23 cellular contexts compared by ENCODE assay signal in genomic region chr13:30881931-30882899, GRCh38. TPM values are rescaled to one million over a fixed set of nuclear protein-coding genes. Genes with fewer than 3 reads are reported as not detected.
DNase-seq lines count a peak whose midpoint lies in the region; ATAC-seq, FAIRE-seq and TF ChIP-seq lines count a peak whose summit lies in the region.
"Had no signal": no experiment of that assay in that cellular context is flagged by ENCODE, and none has a peak within 500 bp of the region (broad histone marks: within the 10 kb centered on the region; RNA-seq: fewer than 3 reads in every experiment).

No MANE protein-coding gene starts in this region.

- H3K4me2 ChIP-seq in mesendoderm (ENCODE audit: low read length): no peak overlapping the region

- TF ChIP-seq POLR2A in gastrocnemius medialis (IDR thresholded peaks at IDR 0.05): no peak

- H3K79me2 ChIP-seq in mesendoderm (ENCODE audit: control insufficient read depth, insufficient read depth, low read length): no peaks in the 10 kb centered on the region

- in situ Hi-C loops in gastrocnemius medialis (cut with MboI; ENCODE audit: low sequenced_read_pairs in 4 of 4): no loop called here

- H3K36me3 ChIP-seq in left ventricle myocardium inferior: no peaks in the 10 kb centered on the region
- H3K36me3 ChIP-seq in mesendoderm (ENCODE audit: control insufficient read depth, insufficient read depth, low read length): no peaks in the 10 kb centered on the region
- no peaks in the 10 kb centered on the region for H3K36me3 ChIP-seq in gastrocnemius medialis
- H3K36me3 ChIP-seq in aorta (ENCODE audit: control insufficient read depth in 1 of 2, insufficient read depth in 2 of 2, low read length in 1 of 2): no peaks in the 10 kb centered on the region
- H3K36me3 ChIP-seq: BE2C had no signal

- DNase-seq in left ventricle myocardium inferior: no peak
- no peak for DNase-seq in Right ventricle myocardium superior
- DNase-seq in mesendoderm: peak; percentile 35
- no peak for DNase-seq in gastrocnemius medialis
- no peak for DNase-seq in aorta
- no peak for DNase-seq in NCI-H1694 (lab: John Stamatoyannopoulos, UW)
- DNase-seq in middle frontal gyrus (ENCODE audit: extremely low spot score, low spot score): no peak
- no peak for DNase-seq in RCC 7860 (ENCODE audit: low spot score)
- DNase-seq: activated CD4-positive, alpha-beta T cell treated with anti-CD3 and anti-CD28 coated beads, Interleukin-2, amount 50 U/mL, for 4 hours; activated naive CD4-positive, alpha-beta T cell; activated T-cell treated with anti-CD3 and anti-CD28 coated beads for 4 hours; BE2C; Calu3; hippocampal formation; mammary epithelial cell; NCI-H1105; SHP77 treated with DMSO at 0.1 percent for 48 hours had no signal

- no peak overlapping the region for H2BK15ac ChIP-seq in mesendoderm (replicated peaks; ENCODE audit: low read depth)

- TF ChIP-seq CTCF in left ventricle myocardium inferior (IDR thresholded peaks at IDR 0.05; ENCODE audit: borderline replicate concordance) (no peak), gastrocnemius medialis (IDR thresholded peaks at IDR 0.05 in 4 of 5, conservative IDR thresholded peaks at IDR 0.05 in 1 of 5) (no peak)

- no peaks in the 10 kb centered on the region for H3K79me1 ChIP-seq in mesendoderm (ENCODE audit: low read length)

- ATAC-seq in Right ventricle myocardium superior (ENCODE audit: poor library complexity): no peak
- ATAC-seq in gastrocnemius medialis: no peak
- ATAC-seq in aorta (ENCODE audit: low FRiP score): no peak

- H3K9me3 ChIP-seq in left ventricle myocardium inferior (replicated peaks) (no peaks in the 10 kb centered on the region), gastrocnemius medialis (no peaks in the 10 kb centered on the region), aorta (ENCODE audit: control insufficient read depth, low read length) (no peaks in the 10 kb centered on the region)

- no peak overlapping the region for H3K4ac ChIP-seq in mesendoderm (ENCODE audit: low read depth, low read length)

- WGBS in mesendoderm (ENCODE audit: extremely low coverage, insufficient coverage, low lambda C conversion rate): no CpG with 5 or more reads among the region's 10 CpGs
- WGBS in aorta, 2 donors: 77% methylated on average over 10 of the region's 10 CpGs

- no peak overlapping the region for H4K5ac ChIP-seq in mesendoderm (ENCODE audit: low read length)

- H2BK120ac ChIP-seq in mesendoderm (ENCODE audit: low read depth, low read length): no peak overlapping the region

- no peak overlapping the region for H2AK5ac ChIP-seq in mesendoderm (ENCODE audit: low read length)

- H3K18ac ChIP-seq in mesendoderm (ENCODE audit: low read length): no peak overlapping the region

- no peak overlapping the region for H3K23ac ChIP-seq in mesendoderm (ENCODE audit: low read length)

- intact Hi-C loops in left ventricle myocardium inferior (cut with micrococcal nuclease): no loop called here
- intact Hi-C loops in Right ventricle myocardium superior (cut with DNase I): no loop called here
- intact Hi-C loops in gastrocnemius medialis (cut with DNase I; ENCODE audit: low total_unique reads): no loop called here
- intact Hi-C loops in aorta (cut with DNase I): loop anchor here (2.0 kb wide), 2 partner anchors 17 kb away; no protein-coding TSS in a partner anchor

- peak overlapping the region; percentile 39 for H3K56ac ChIP-seq in mesendoderm (ENCODE audit: low read length)

- H2BK5ac ChIP-seq in mesendoderm (ENCODE audit: low read length): no peak overlapping the region

- no peak overlapping the region for H3K9ac ChIP-seq in mesendoderm (ENCODE audit: low read length)

- H3K4me1 ChIP-seq in left ventricle myocardium inferior (peaks cover 8% of the 10 kb centered on the region), mesendoderm (ENCODE audit: control insufficient read depth, low read depth, low read length) (peaks cover 2% of the 10 kb centered on the region), gastrocnemius medialis (no peaks in the 10 kb centered on the region), aorta (ENCODE audit: control insufficient read depth in 1 of 2, insufficient read depth in 2 of 2, low read length in 2 of 2) (peaks cover 2 to 21% of the 10 kb centered on the region in 2 donors)

- FAIRE-seq in RCC 7860 (lab: Jason Lieb, UNC): no peak
- FAIRE-seq: HTR-8/SVneo, islet of Langerhans had no signal

- peak overlapping the region; percentile 63 for H3K27ac ChIP-seq in left ventricle myocardium inferior (replicated peaks)
- H3K27ac ChIP-seq in mesendoderm (ENCODE audit: low read depth, low read length): no peak overlapping the region
- peak overlapping the region; percentile 49 to 76 (median 61) for H3K27ac ChIP-seq in gastrocnemius medialis
- peak overlapping the region; percentile 4 to 97 for H3K27ac ChIP-seq in aorta (ENCODE audit: low read depth in 1 of 2, low read length in 2 of 2)

- H4K8ac ChIP-seq in mesendoderm (ENCODE audit: low read depth, low read length): no peak overlapping the region

- H3K4me3 ChIP-seq in left ventricle myocardium inferior (no peak overlapping the region), mesendoderm (ENCODE audit: low read length) (no peak overlapping the region), gastrocnemius medialis (no peak overlapping the region), aorta (ENCODE audit: low read length in 2 of 2) (no peak overlapping the region)

- H3K27me3 ChIP-seq in left ventricle myocardium inferior (ENCODE audit: low read depth) (peaks cover 15% of the 10 kb centered on the region), mesendoderm (ENCODE audit: insufficient read depth, low read length, poor library complexity) (no peaks in the 10 kb centered on the region), gastrocnemius medialis (no peaks in the 10 kb centered on the region), aorta (ENCODE audit: control insufficient read depth in 1 of 2, insufficient read depth in 2 of 2, low read length in 1 of 2) (no peaks in the 10 kb centered on the region)
- H3K27me3 ChIP-seq: BE2C had no signal

RNA-seq across cellular contexts. Expression of gene MEDAG, which starts 23.9 kb away (rescaled TPM):
- 5.9 TPM for total RNA-seq in left ventricle myocardium inferior
- 5.4 TPM for total RNA-seq in Right ventricle myocardium superior
- 0.27 TPM for polyA plus RNA-seq in mesendoderm (2013, experiment 1 of 2)
- polyA plus RNA-seq in mesendoderm (2013, experiment 2 of 2): 0.41 TPM
- 10 to 100 TPM; 12.8 to 37.7 (median 23.3) TPM for total RNA-seq in gastrocnemius medialis
- 100 to 1,000 TPM; 146 to 188 TPM for total RNA-seq in aorta
- polyA plus RNA-seq in aorta: 100 to 1,000 TPM in 1 of 2 donors, 10 to 100 TPM in 1; 60.2 to 164 TPM
- total RNA-seq: A172 had no signal

RNA-seq across cellular contexts. Expression of gene TEX26, which starts 50.2 kb away (rescaled TPM):
- total RNA-seq in left ventricle myocardium inferior (not detected), Right ventricle myocardium superior (not detected), gastrocnemius medialis (not detected), aorta (under 1 TPM in 1 of 2 donors, not detected in 1; 0.24 TPM)
- 0.03 TPM for polyA plus RNA-seq in mesendoderm (2013, experiment 1 of 2)
- not detected for polyA plus RNA-seq in mesendoderm (2013, experiment 2 of 2)
- polyA plus RNA-seq in aorta: not detected
- total RNA-seq: A172, Calu3, LHCN-M2, mammary epithelial cell, renal cortical epithelial cell, ureter had no signal
- polyA plus RNA-seq: mammary epithelial cell had no signal

Comparison
In these comparisons a context has a peak if more than half of its experiments do, and no peak if none do; other contexts are left out.
1. intact Hi-C loops: an anchor here in aorta (2.0 kb wide); none called in left ventricle myocardium inferior, Right ventricle myocardium superior and gastrocnemius medialis.